Comparison of ENCODE assay signal across 18 cellular contexts in the genomic region with DNA sequence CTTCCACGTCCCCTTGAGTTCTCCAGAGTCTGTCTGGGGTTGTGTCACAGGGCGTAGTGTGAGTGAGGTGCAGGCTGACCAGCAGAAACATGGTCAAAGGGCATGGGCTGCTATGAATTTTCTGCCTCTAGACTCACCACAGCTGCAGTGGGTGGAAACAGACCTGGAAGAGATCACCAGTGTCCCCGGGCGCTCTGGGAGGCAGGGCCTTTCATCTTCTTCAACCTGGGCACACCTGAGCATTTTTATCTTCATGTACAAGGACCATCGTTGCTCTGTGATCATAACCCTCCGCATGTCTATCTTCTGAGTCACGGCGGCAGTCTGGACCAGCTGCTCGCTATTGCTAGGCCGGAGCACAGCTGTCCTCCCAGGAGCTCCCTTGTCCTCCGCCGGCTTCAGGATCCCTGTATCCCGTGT. TPM values are rescaled to one million over a fixed set of nuclear protein-coding genes. Genes with fewer than 3 reads are reported as not detected.
A peak's percentile ranks its signal among the peaks of the same experiment; 100 is the strongest.
DNase-seq lines count a peak whose midpoint lies in the region; ATAC-seq, FAIRE-seq and TF ChIP-seq lines count a peak whose summit lies in the region.
"Had no signal": no experiment of that assay in that cellular context is flagged by ENCODE, and none has a peak within 500 bp of the region (broad histone marks: within the 10 kb centered on the region; RNA-seq: fewer than 3 reads in every experiment).

No MANE protein-coding gene starts in this region.

- ATAC-seq in GM23338, result peak; percentile 12; the same call in 2 of the 3 replicates
- peak; percentile 80 for ATAC-seq in HepG2
- no peak for ATAC-seq in HG03095 (IDR thresholded peaks at IDR 0.05; ENCODE audit: unreplicated experiment)
- ATAC-seq in GM18520 (IDR thresholded peaks at IDR 0.05; ENCODE audit: unreplicated experiment), result no peak
- ATAC-seq: naive thymus-derived CD8-positive, alpha-beta T cell had no signal

- peak overlapping the region; percentile 83; the same call in 1 of the 2 replicates for H2AFZ ChIP-seq in GM23338
- H2AFZ ChIP-seq in HepG2 (ENCODE audit: low read length), result no peak overlapping the region

- no peaks in the 10 kb centered on the region for H3K9me2 ChIP-seq in GM23338 (ENCODE audit: insufficient read depth)

- no peak for TF ChIP-seq RAD21 in HepG2 (CRISPR knock-in tag; IDR thresholded peaks at IDR 0.05)

- H3K27me3 Mint-ChIP-seq in GM23338 (ENCODE audit: insufficient read depth, low read depth, poor library complexity), result peaks cover 13% of the 10 kb centered on the region
- no peaks in the 10 kb centered on the region for H3K27me3 Mint-ChIP-seq in activated T-cell treated with anti-CD3 and anti-CD28 coated beads, Interleukin-2, amount 50 U/mL, for 24 hours
- H3K27me3 Mint-ChIP-seq: activated CD4-positive, alpha-beta T cell treated with anti-CD3 and anti-CD28 coated beads, Interleukin-2, amount 10 ng/mL, durations not matched to agents 24 days and 14 days; naive thymus-derived CD8-positive, alpha-beta T cell had no signal

- TF ChIP-seq CTCF in GM23338 (conservative IDR thresholded peaks at IDR 0.05; ENCODE audit: low read depth in 2 of 2) (no peak), HepG2 (CRISPR knock-in tag; IDR thresholded peaks at IDR 0.05) (no peak), sigmoid colon (IDR thresholded peaks at IDR 0.05) (no peak)

- H3K27ac ChIP-seq in GM23338 (ENCODE audit: low read depth) (peak overlapping the region; percentile 88), SJCRH30 (0 out of 2 replicates have a peak overlapping the region, but pooled peaks have one; percentile 23), HepG2 (ENCODE audit: extremely low read length, insufficient read depth, low read length) (no peak overlapping the region), sigmoid colon (peak overlapping the region in 1 of 4 donors; percentile 38)
- H3K27ac ChIP-seq: SJSA1 had no signal

- TF ChIP-seq EP300 in HepG2 (IDR thresholded peaks at IDR 0.05; ENCODE audit: low read depth in 2 of 2, low read length in 2 of 2), result no peak
- no peak for TF ChIP-seq EP300 in HepG2 (CRISPR knock-in tag; IDR thresholded peaks at IDR 0.05; ENCODE audit: borderline replicate concordance)
- no peak for TF ChIP-seq EP300 in sigmoid colon (IDR thresholded peaks at IDR 0.05)

- no TSS peak for BruUV-seq in HepG2 (replicated peaks; lab: Mats Ljungman, UMichigan)

- H3K9me3 ChIP-seq in SJCRH30 (replicated peaks) (no peaks in the 10 kb centered on the region), HepG2 (ENCODE audit: low read length) (no peaks in the 10 kb centered on the region), sigmoid colon (no peaks in the 10 kb centered on the region)
- H3K9me3 ChIP-seq: BE2C, HAP-1, SJSA1 had no signal

- in situ Hi-C loops in HepG2 (cut with HindIII; ENCODE audit: extremely low pct_ligation_motif_present, low pct_unique_long_range_greater_than_20kb) (no loop called here), G401 (cut with HindIII; ENCODE audit: low sequenced_read_pairs) (no loop called here)

- DNase-seq in GM23338 (ENCODE audit: low spot score) (no peak), SJCRH30 (peak; percentile 88), HepG2 (ENCODE audit: low spot score) (no peak), sigmoid colon (peak; percentile 28), G401 (ENCODE audit: low spot score) (no peak)
- DNase-seq in activated T-cell treated with anti-CD3 and anti-CD28 coated beads, Interleukin-2, amount 50 U/mL, for 24 hours, result no peak
- DNase-seq: activated CD4-positive, alpha-beta T cell treated with anti-CD3 and anti-CD28 coated beads, Interleukin-2, amount 10 ng/mL, durations not matched to agents 24 days and 14 days; activated T-cell treated with anti-CD3 and anti-CD28 coated beads, Interleukin-2, amount 50 U/mL, for 48 hours; amygdala; BE2C; head of caudate nucleus; KBM-7; naive thymus-derived CD8-positive, alpha-beta T cell; NCI-H1105 treated with DMSO at 0.1 percent for 48 hours had no signal

- peaks cover 13% of the 10 kb centered on the region for H3K4me1 ChIP-seq in GM23338 (ENCODE audit: insufficient read depth)
- peaks cover 25% of the 10 kb centered on the region for H3K4me1 ChIP-seq in SJCRH30
- H3K4me1 ChIP-seq in HepG2 (ENCODE audit: insufficient read depth, low read length), result peaks cover 41% of the 10 kb centered on the region
- H3K4me1 ChIP-seq in sigmoid colon, result peaks cover 0 to 29% (median 15%) of the 10 kb centered on the region in 4 donors

- H3K36me3 ChIP-seq in GM23338 (ENCODE audit: insufficient read depth) (no peaks in the 10 kb centered on the region), SJCRH30 (no peaks in the 10 kb centered on the region), HepG2 (replicated peaks in 1 of 2; ENCODE audit: control insufficient read depth in 1 of 2, insufficient read depth in 2 of 2, low read length in 2 of 2) (no peaks in the 10 kb centered on the region), sigmoid colon (no peaks in the 10 kb centered on the region)
- H3K36me3 ChIP-seq: BE2C, HAP-1, SJSA1 had no signal

- 0 out of 2 replicates have a peak, but pooled peaks cover 2% of the 10 kb centered on the region for H3F3A ChIP-seq in GM23338 (replicated peaks; ENCODE audit: low read depth)

- POLR2A ChIA-PET in HepG2 (lab: Yijun Ruan, JAX), result no interaction called here

- no peaks in the 10 kb centered on the region for H3K27me3 ChIP-seq in GM23338 (ENCODE audit: insufficient read depth)
- no peaks in the 10 kb centered on the region for H3K27me3 ChIP-seq in SJCRH30
- H3K27me3 ChIP-seq in HepG2 (ENCODE audit: control insufficient read depth in 1 of 2, insufficient read depth in 2 of 2, low read length in 2 of 2), result 0 out of 5 replicates have a peak, but pooled peaks cover 0 to 3% of the 10 kb centered on the region in 2 experiments
- H3K27me3 ChIP-seq in sigmoid colon, result no peaks in the 10 kb centered on the region
- H3K27me3 ChIP-seq: BE2C, SJSA1 had no signal

- WGBS in HepG2 (ENCODE audit: low lambda C conversion rate), result 16% methylated on average over 9 of the region's 13 CpGs
- 77 to 84% methylated on average over 13 of the region's 13 CpGs for WGBS in sigmoid colon, 2 donors

- no peak overlapping the region for H3K9ac ChIP-seq in HepG2 (ENCODE audit: insufficient read depth, low read depth, low read length)

- intact Hi-C loops in HepG2 (cut with micrococcal nuclease; ENCODE audit: unreplicated experiment) (no loop called here), sigmoid colon (cut with DNase I) (no loop called here)

- no peaks in the 10 kb centered on the region for H3K36me3 Mint-ChIP-seq in GM23338 (ENCODE audit: low read depth)
- no peaks in the 10 kb centered on the region for H3K36me3 Mint-ChIP-seq in activated T-cell treated with anti-CD3 and anti-CD28 coated beads, Interleukin-2, amount 50 U/mL, for 24 hours (ENCODE audit: low read depth)
- H3K36me3 Mint-ChIP-seq: naive thymus-derived CD8-positive, alpha-beta T cell had no signal

- FAIRE-seq in HepG2 (lab: Jason Lieb, UNC), result no peak

- CTCF ChIA-PET in HepG2 (lab: Yijun Ruan, JAX; ENCODE audit: low intra/inter-chr PET ratio, low total read pairs), result no interaction called here

- TF ChIP-seq POLR2A in HepG2 (IDR thresholded peaks at IDR 0.05; ENCODE audit: insufficient read depth in 1 of 2, low read depth in 2 of 2, low read length in 2 of 2) (no peak), sigmoid colon (IDR thresholded peaks at IDR 0.05) (no peak)

- no peak overlapping the region; the same call in 2 of the 3 replicates for H3K4me3 Mint-ChIP-seq in GM23338
- H3K4me3 Mint-ChIP-seq in activated T-cell treated with anti-CD3 and anti-CD28 coated beads, Interleukin-2, amount 50 U/mL, for 24 hours, result no peak overlapping the region
- H3K4me3 Mint-ChIP-seq: activated CD4-positive, alpha-beta T cell treated with anti-CD3 and anti-CD28 coated beads, Interleukin-2, amount 10 ng/mL, durations not matched to agents 24 days and 14 days; naive thymus-derived CD8-positive, alpha-beta T cell had no signal

- H3K4me3 ChIP-seq in GM23338 (no peak overlapping the region), SJCRH30 (no peak overlapping the region), HepG2 (replicated peaks in 1 of 3; ENCODE audit: insufficient read depth in 1 of 3, low read depth in 2 of 3, low read length in 3 of 3) (no peak overlapping the region), sigmoid colon (no peak overlapping the region)
- H3K4me3 ChIP-seq: HAP-1, SJSA1 had no signal

- H3K4me2 ChIP-seq in GM23338 (no peak overlapping the region), HepG2 (ENCODE audit: low read depth, low read length) (peak overlapping the region; percentile 44)

- H3K9me3 Mint-ChIP-seq in GM23338, result no peaks in the 10 kb centered on the region
- no peaks in the 10 kb centered on the region for H3K9me3 Mint-ChIP-seq in activated T-cell treated with anti-CD3 and anti-CD28 coated beads, Interleukin-2, amount 50 U/mL, for 24 hours
- H3K9me3 Mint-ChIP-seq: activated CD4-positive, alpha-beta T cell treated with anti-CD3 and anti-CD28 coated beads, Interleukin-2, amount 10 ng/mL, durations not matched to agents 24 days and 14 days; naive thymus-derived CD8-positive, alpha-beta T cell had no signal

- H4K20me1 ChIP-seq in GM23338 (replicated peaks; ENCODE audit: insufficient read depth), result no peaks in the 10 kb centered on the region
- H4K20me1 ChIP-seq in HepG2 (ENCODE audit: insufficient read depth, low read length), result no peaks in the 10 kb centered on the region

- H3K79me2 ChIP-seq in GM23338 (replicated peaks; ENCODE audit: insufficient read depth), result no peaks in the 10 kb centered on the region
- H3K79me2 ChIP-seq in HepG2 (ENCODE audit: insufficient read depth, low read length), result no peaks in the 10 kb centered on the region

- H3K4me1 Mint-ChIP-seq in GM23338, result peaks cover 19% of the 10 kb centered on the region
- H3K4me1 Mint-ChIP-seq in activated T-cell treated with anti-CD3 and anti-CD28 coated beads, Interleukin-2, amount 50 U/mL, for 24 hours (ENCODE audit: low read depth), result peaks cover 4% of the 10 kb centered on the region
- H3K4me1 Mint-ChIP-seq: activated CD4-positive, alpha-beta T cell treated with anti-CD3 and anti-CD28 coated beads, Interleukin-2, amount 10 ng/mL, durations not matched to agents 24 days and 14 days had no signal

- peak overlapping the region; percentile 89; the same call in 1 of the 2 replicates for H3K27ac Mint-ChIP-seq in GM23338
- H3K27ac Mint-ChIP-seq in activated T-cell treated with anti-CD3 and anti-CD28 coated beads, Interleukin-2, amount 50 U/mL, for 24 hours, result no peak overlapping the region
- H3K27ac Mint-ChIP-seq: activated CD4-positive, alpha-beta T cell treated with anti-CD3 and anti-CD28 coated beads, Interleukin-2, amount 10 ng/mL, durations not matched to agents 24 days and 14 days had no signal

RNA-seq across cellular contexts. Expression of a gene that starts 29.6 kb away (rescaled TPM):
- total RNA-seq in GM23338 (2014; rRNA removed; shearing (Covaris generic)), result 59.8 and 67.9 TPM in 2 replicates
- polyA plus RNA-seq in GM23338 (2016; fragmentation: Nextera tagmentation; extraction: Ambion mirVana) (42.5 and 45.7 TPM in 2 replicates), HepG2 (2011; rRNA removed) (27.8 and 35.9 TPM in 2 replicates), sigmoid colon (10 to 100 TPM in 2 of 3 donors, 1 to 10 TPM in 1; 4.8 to 24.2 (median 12.3) TPM)
- total RNA-seq in SJCRH30 (2014; rRNA removed; shearing (Covaris generic)), result 86.4 and 92.2 TPM in 2 replicates
- total RNA-seq in HepG2 (2016; rRNA removed; fragmentation: Illumina TruSeq; extraction: Trizol) (7.8 and 18.1 TPM in 2 replicates), sigmoid colon (100 to 1,000 TPM in 2 of 4 donors, 10 to 100 TPM in 2; 84.6 to 111 (median 105) TPM)
- 3.9 and 4.1 TPM in 2 replicates for total RNA-seq in HepG2 (2016; cell fraction: cytosol; rRNA removed; fragmentation: Illumina TruSeq; extraction: Trizol; ENCODE audit: low read depth)
- total RNA-seq in HepG2 (2016; cell fraction: insoluble cytoplasmic fraction; rRNA removed; fragmentation: Illumina TruSeq; extraction: Trizol), result 9.1 and 17.5 TPM in 2 replicates
- 7.7 and 8.1 TPM in 2 replicates for total RNA-seq in HepG2 (2016; cell fraction: membrane; rRNA removed; fragmentation: Illumina TruSeq; extraction: Trizol)
- 16.1 and 18.0 TPM in 2 replicates for total RNA-seq in HepG2 (2016; cell fraction: nucleus; rRNA removed; fragmentation: Illumina TruSeq; extraction: Trizol)
- 16.4 and 34.9 TPM in 2 replicates for polyA plus RNA-seq in HepG2 (2011; cell fraction: cytosol; rRNA removed)
- polyA plus RNA-seq in HepG2 (2011; cell fraction: nucleus; rRNA removed), result 4.6 and 11.0 TPM in 2 replicates
- polyA plus RNA-seq in HepG2 (2012), result 21.7 and 21.9 TPM in 2 replicates
- polyA plus RNA-seq in HepG2 (2016; cell fraction: cytosol; fragmentation: Illumina TruSeq; extraction: Trizol; ENCODE audit: low read depth), result 3.8 and 4.1 TPM in 2 replicates
- polyA plus RNA-seq in HepG2 (2016; cell fraction: insoluble cytoplasmic fraction; fragmentation: Illumina TruSeq; extraction: Trizol; ENCODE audit: low read depth), result 10.2 and 13.3 TPM in 2 replicates
- polyA plus RNA-seq in HepG2 (2016; cell fraction: membrane; fragmentation: Illumina TruSeq; extraction: Trizol; ENCODE audit: low read depth), result 6.0 and 6.5 TPM in 2 replicates
- polyA plus RNA-seq in HepG2 (2016; cell fraction: nucleus; fragmentation: Illumina TruSeq; extraction: Trizol; ENCODE audit: insufficient read depth, low read depth), result 26.5 and 33.6 TPM in 2 replicates
- 8.8 and 84.1 TPM in 2 replicates for polyA minus RNA-seq in HepG2 (2011; rRNA and poly(A)+ RNA removed; ENCODE audit: low replicate concordance)
- 12.9 and 16.5 TPM in 2 replicates for polyA minus RNA-seq in HepG2 (2011; cell fraction: cytosol; rRNA and poly(A)+ RNA removed)
- polyA minus RNA-seq in HepG2 (2011; cell fraction: nucleus; rRNA and poly(A)+ RNA removed), result 6.3 and 10.9 TPM in 2 replicates
- total RNA-seq in G401 (2014; rRNA removed; shearing (Covaris generic)), result 306 and 340 TPM in 2 replicates

Comparison
In these comparisons a context has a peak if more than half of its experiments do, and no peak if none do; other contexts are left out.
1. ATAC-seq: peak in GM23338 (single experiment) and HepG2 (single experiment); none in HG03095 (single experiment) and GM18520 (single experiment).
2. DNase-seq: peak in SJCRH30 (2 of 2) and sigmoid colon (single experiment); none in GM23338 (single experiment), HepG2 (single experiment), activated T-cell treated with anti-CD3 and anti-CD28 coated beads, Interleukin-2, amount 50 U/mL, for 24 hours (single experiment) and G401 (single experiment).